In genomic region chr11:773830-774229, GRCh38 we compare ENCODE assay signal across 15 cellular contexts. TPM values are rescaled to one million over a fixed set of nuclear protein-coding genes. Genes with fewer than 3 reads are reported as not detected.
DNase-seq lines count a peak whose midpoint lies in the region; ATAC-seq and TF ChIP-seq lines count a peak whose summit lies in the region.
"Had no signal": no experiment of that assay in that cellular context is flagged by ENCODE, and none has a peak within 500 bp of the region (broad histone marks: within the 10 kb centered on the region; RNA-seq: fewer than 3 reads in every experiment).

No MANE protein-coding gene starts in this region.

- no peak overlapping the region for H3K4me3 Mint-ChIP-seq in glutamatergic neuron (ENCODE audit: unreplicated experiment)

- TF ChIP-seq CTCF in DND-41 (IDR thresholded peaks at IDR 0.05; ENCODE audit: borderline replicate concordance, extremely low read depth, low read length, poor library complexity, severe bottlenecking) (no peak), glutamatergic neuron (IDR thresholded peaks at IDR 0.05; ENCODE audit: partially characterized antibody, unreplicated experiment) (no peak), sigmoid colon (IDR thresholded peaks at IDR 0.05) (no peak)

- H4K20me1 ChIP-seq in DND-41 (ENCODE audit: insufficient read depth, low read length): peaks cover 61% of the 10 kb centered on the region

- H3K79me2 ChIP-seq in DND-41 (ENCODE audit: insufficient read depth, low read length): peaks cover 75% of the 10 kb centered on the region

- 0 out of 2 replicates have a peak overlapping the region, but pooled peaks have one; percentile 8 for H3K4me2 ChIP-seq in DND-41 (ENCODE audit: insufficient read depth, low read length)
- H3K4me2 ChIP-seq: PC-9 had no signal

- H3K27me3 ChIP-seq in DND-41 (ENCODE audit: insufficient read depth, low read length, poor library complexity) (no peaks in the 10 kb centered on the region), adipocyte (replicated peaks; ENCODE audit: control insufficient read depth, insufficient read depth, low read length) (no peaks in the 10 kb centered on the region), sigmoid colon (no peaks in the 10 kb centered on the region)

- ATAC-seq in DND-41 (ENCODE audit: insufficient read depth, low read depth): no peak

- peaks cover 11% of the 10 kb centered on the region for H3K4me1 Mint-ChIP-seq in glutamatergic neuron (ENCODE audit: low read depth, unreplicated experiment)

- peaks cover 29% of the 10 kb centered on the region for H3K4me1 ChIP-seq in DND-41 (ENCODE audit: insufficient read depth, low read length)
- peaks cover 18% of the 10 kb centered on the region for H3K4me1 ChIP-seq in adipocyte (ENCODE audit: control insufficient read depth, insufficient read depth, low read length)
- H3K4me1 ChIP-seq in sigmoid colon: peaks cover 0 to 43% (median 35%) of the 10 kb centered on the region in 4 donors

- 93 to 95% methylated on average over 9 of the region's 9 CpGs for WGBS in sigmoid colon, 2 donors

- H3K27ac Mint-ChIP-seq in glutamatergic neuron (ENCODE audit: unreplicated experiment): no peak overlapping the region

- peaks cover 8% of the 10 kb centered on the region for H3K9me3 Mint-ChIP-seq in glutamatergic neuron (ENCODE audit: unreplicated experiment)
- H3K9me3 Mint-ChIP-seq: CD4-positive, alpha-beta memory T cell had no signal

- H2AFZ ChIP-seq in DND-41 (ENCODE audit: low read depth, low read length): no peak overlapping the region
- H2AFZ ChIP-seq: PC-9 had no signal

- H3K4me3 ChIP-seq in DND-41 (ENCODE audit: low read depth in 1 of 2, low read length in 2 of 2): no peak overlapping the region
- H3K4me3 ChIP-seq in adipocyte (ENCODE audit: low read length): no peak overlapping the region
- no peak overlapping the region for H3K4me3 ChIP-seq in sigmoid colon
- H3K4me3 ChIP-seq: HAP-1, PC-9 had no signal

- no peaks in the 10 kb centered on the region for H3K36me3 Mint-ChIP-seq in glutamatergic neuron (ENCODE audit: unreplicated experiment)

- no peak for TF ChIP-seq EP300 in sigmoid colon (IDR thresholded peaks at IDR 0.05)

- H3K9me3 ChIP-seq in DND-41 (ENCODE audit: insufficient read depth, low read length, severe bottlenecking) (no peaks in the 10 kb centered on the region), adipocyte (ENCODE audit: control insufficient read depth, low read length) (no peaks in the 10 kb centered on the region), sigmoid colon (no peaks in the 10 kb centered on the region)
- H3K9me3 ChIP-seq: HAP-1 had no signal

- DNase-seq in DND-41 (no peak), adipocyte (ENCODE audit: low read depth) (no peak), glutamatergic neuron (peak; percentile 8), sigmoid colon (no peak), NCI-H146 (lab: John Stamatoyannopoulos, UW) (no peak), ureter (ENCODE audit: low spot score) (no peak)
- DNase-seq: CD4-positive, alpha-beta memory T cell; DMS79; NCI-H1436 treated with DMSO at 0.1 percent for 48 hours; NCI-H2081; NCI-H748 treated with DMSO at 0.1 percent for 48 hours; PC-9 had no signal

- no peak overlapping the region for H3K9ac ChIP-seq in DND-41 (ENCODE audit: low read depth, low read length)
- H3K9ac ChIP-seq in adipocyte (ENCODE audit: low read length): peak overlapping the region; percentile 45

- H3K36me3 ChIP-seq in DND-41 (ENCODE audit: insufficient read depth, low read length) (peaks cover 64% of the 10 kb centered on the region), adipocyte (ENCODE audit: control insufficient read depth, insufficient read depth, low read length, severe bottlenecking) (peaks cover 47% of the 10 kb centered on the region), sigmoid colon (peaks cover 0 to 46% (median 16%) of the 10 kb centered on the region in 4 donors)

- H3K27me3 Mint-ChIP-seq in glutamatergic neuron (ENCODE audit: unreplicated experiment): peaks cover 4% of the 10 kb centered on the region
- H3K27me3 Mint-ChIP-seq: CD4-positive, alpha-beta memory T cell had no signal

- no peak for TF ChIP-seq POLR2A in sigmoid colon (IDR thresholded peaks at IDR 0.05)

- intact Hi-C loops in sigmoid colon (cut with DNase I): no loop called here

- H3K27ac ChIP-seq in DND-41 (ENCODE audit: low read length) (no peak overlapping the region), temporal lobe (ENCODE audit: low read depth, low read length) (peak overlapping the region; percentile 88), sigmoid colon (no peak overlapping the region)
- H3K27ac ChIP-seq: PC-9 had no signal

RNA-seq across cellular contexts. Expression of gene GATD1, which starts 3.5 kb away (rescaled TPM):
- total RNA-seq in glutamatergic neuron (ENCODE audit: unreplicated experiment) (67.5 TPM), temporal lobe (24.8 TPM), sigmoid colon (10 to 100 TPM in 3 of 4 donors, 1 to 10 TPM in 1; 6.7 to 26.3 (median 14.9) TPM), ureter (82.5 TPM)
- 10 to 100 TPM in 2 of 3 donors, 1 to 10 TPM in 1; 7.8 to 55.9 (median 40.0) TPM for polyA plus RNA-seq in sigmoid colon

RNA-seq across cellular contexts. Expression of gene CEND1, which starts 16.1 kb away (rescaled TPM):
- total RNA-seq in glutamatergic neuron (ENCODE audit: unreplicated experiment) (58.7 TPM), temporal lobe (8.6 TPM), sigmoid colon (1 to 10 TPM; 1.8 to 3.6 (median 2.6) TPM), ureter (0.23 TPM)
- polyA plus RNA-seq in sigmoid colon: 1 to 10 TPM in 1 of 3 donors, not detected in 2; 2.0 TPM
- total RNA-seq: NCI-H460, PC-9 had no signal
- polyA plus RNA-seq: CD4-positive, alpha-beta memory T cell had no signal

RNA-seq across cellular contexts. Expression of gene SLC25A22, which starts 24.3 kb away (rescaled TPM):
- total RNA-seq in glutamatergic neuron (ENCODE audit: unreplicated experiment): 93.9 TPM
- 19.7 TPM for total RNA-seq in temporal lobe
- total RNA-seq in sigmoid colon: 1 to 10 TPM; 3.8 to 7.2 (median 5.4) TPM
- polyA plus RNA-seq in sigmoid colon: 10 to 100 TPM in 1 of 3 donors, 1 to 10 TPM in 2; 7.8 to 26.4 (median 9.7) TPM
- 28.4 TPM for total RNA-seq in ureter

RNA-seq across cellular contexts. Expression of gene TALDO1, which starts 26.6 kb away (rescaled TPM):
- total RNA-seq in glutamatergic neuron (ENCODE audit: unreplicated experiment) (182 TPM), temporal lobe (56.3 TPM), sigmoid colon (100 to 1,000 TPM in 2 of 4 donors, 10 to 100 TPM in 2; 94.6 to 133 (median 108) TPM), ureter (172 TPM)
- polyA plus RNA-seq in sigmoid colon: 100 to 1,000 TPM; 142 to 177 (median 170) TPM

RNA-seq across cellular contexts. Expression of gene PIDD1, which starts 31.2 kb away (rescaled TPM):
- 37.0 TPM for total RNA-seq in glutamatergic neuron (ENCODE audit: unreplicated experiment)
- 4.9 TPM for total RNA-seq in temporal lobe
- total RNA-seq in sigmoid colon: 10 to 100 TPM in 2 of 4 donors, 1 to 10 TPM in 2; 6.7 to 26.6 (median 11.4) TPM
- 10 to 100 TPM in 1 of 3 donors, 1 to 10 TPM in 2; 4.9 to 28.8 (median 6.0) TPM for polyA plus RNA-seq in sigmoid colon
- total RNA-seq in ureter: 20.6 TPM
